In the genomic region with DNA sequence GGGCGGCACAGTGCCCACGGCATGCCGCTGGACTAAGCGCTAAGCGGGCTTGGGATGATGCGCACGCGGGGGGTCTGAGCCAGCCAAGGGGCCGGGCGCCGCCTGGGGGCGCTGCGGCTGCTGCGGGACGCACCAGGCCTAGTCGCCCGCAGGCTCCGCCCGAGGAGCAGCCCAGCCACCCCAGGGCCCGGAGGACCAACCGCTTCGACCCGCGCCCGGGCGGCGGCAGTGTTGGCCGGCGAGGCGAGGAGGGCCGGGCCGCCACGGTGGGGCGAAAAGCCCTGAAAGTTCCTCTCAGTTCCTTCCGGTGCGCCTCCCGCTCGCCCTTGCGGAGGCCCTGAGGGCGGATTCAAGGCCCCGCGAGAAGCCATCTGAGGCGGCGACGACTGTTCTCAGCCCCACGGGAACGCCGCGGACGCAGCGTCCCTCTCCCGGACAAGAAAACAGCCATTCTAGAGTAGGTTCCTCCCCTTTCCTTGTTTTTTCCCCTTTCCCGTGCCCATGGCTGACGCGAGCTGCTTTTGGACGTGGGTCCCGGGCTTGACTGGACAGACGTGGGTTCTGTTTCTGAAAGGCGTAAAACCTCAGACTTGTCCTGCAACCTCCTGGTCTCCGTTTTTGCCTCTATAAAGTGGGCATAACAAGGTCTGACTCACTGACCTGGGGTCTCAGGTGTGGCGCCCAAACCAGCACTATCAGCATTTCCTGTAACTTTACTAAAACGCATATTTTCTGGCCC, we compare ENCODE assay signal across 8 cellular contexts. TPM values are rescaled to one million over a fixed set of nuclear protein-coding genes. Genes with fewer than 3 reads are reported as not detected.
DNase-seq lines count a peak whose midpoint lies in the region; ATAC-seq and TF ChIP-seq lines count a peak whose summit lies in the region.

A gene with protein sequence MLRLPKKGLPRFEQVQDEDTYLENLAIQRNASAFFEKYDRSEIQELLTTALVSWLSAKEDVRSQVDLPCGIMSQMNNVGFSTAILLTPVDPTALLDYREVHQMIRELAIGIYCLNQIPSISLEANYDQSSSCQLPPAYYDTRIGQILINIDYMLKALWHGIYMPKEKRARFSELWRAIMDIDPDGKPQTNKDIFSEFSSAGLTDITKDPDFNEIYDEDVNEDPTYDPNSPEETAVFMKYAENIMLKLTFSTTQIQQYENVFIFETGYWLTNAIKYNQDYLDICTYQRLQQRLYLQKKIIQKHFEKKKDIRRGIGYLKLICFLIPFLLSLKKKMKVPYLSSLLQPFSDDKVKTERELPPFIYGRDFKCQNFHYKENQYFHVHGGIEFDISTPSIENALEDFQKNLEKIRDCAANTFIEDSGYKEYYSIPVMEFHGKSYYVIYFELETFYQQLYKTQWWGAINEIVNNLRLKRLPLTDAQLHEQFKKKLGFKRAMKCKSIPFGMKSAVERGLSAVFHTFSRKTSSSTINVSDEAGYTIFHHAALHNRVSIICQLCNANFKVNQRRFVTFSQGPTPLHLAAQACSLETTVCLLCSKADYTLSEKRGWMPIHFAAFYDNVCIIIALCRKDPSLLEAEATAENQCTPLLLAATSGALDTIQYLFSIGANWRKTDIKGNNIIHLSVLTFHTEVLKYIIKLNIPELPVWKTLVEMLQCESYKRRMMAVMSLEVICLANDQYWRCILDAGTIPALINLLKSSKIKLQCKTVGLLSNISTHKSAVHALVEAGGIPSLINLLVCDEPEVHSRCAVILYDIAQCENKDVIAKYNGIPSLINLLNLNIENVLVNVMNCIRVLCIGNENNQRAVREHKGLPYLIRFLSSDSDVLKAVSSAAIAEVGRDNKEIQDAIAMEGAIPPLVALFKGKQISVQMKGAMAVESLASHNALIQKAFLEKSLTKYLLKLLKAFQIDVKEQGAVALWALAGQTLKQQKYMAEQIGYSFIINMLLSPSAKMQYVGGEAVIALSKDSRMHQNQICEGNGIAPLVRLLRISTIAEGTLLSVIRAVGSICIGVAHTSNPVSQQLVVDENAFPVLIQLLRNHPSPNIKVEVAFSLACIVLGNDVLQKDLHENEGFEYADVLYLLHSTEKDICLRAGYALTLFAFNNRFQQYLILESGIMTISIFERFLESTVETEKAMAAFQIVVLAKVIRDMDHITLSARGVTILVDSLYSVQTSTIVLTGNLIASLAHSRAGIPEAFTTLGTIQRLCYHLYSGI (N-terminal part only) (plus strand): TSS at position 297 of the 739 bp plus-strand sequence. CDS start 1,821 bp downstream, outside the sequence.

- peaks cover 11% of the 10 kb centered on the region for H3K9me3 Mint-ChIP-seq in activated CD4-positive, alpha-beta T cell treated with anti-CD3 and anti-CD28 coated beads for 36 hours (ENCODE audit: low read depth)

- peak within 1 kb of the TSS; percentile 72 for H3K4me3 ChIP-seq in choroid plexus epithelial cell (ENCODE audit: low read depth, low read length)

- ATAC-seq in HG02623 (IDR thresholded peaks at IDR 0.05; ENCODE audit: unreplicated experiment) (peak; percentile 94), left colon (peak; percentile 99)
- peak; percentile 92 for ATAC-seq in activated CD4-positive, alpha-beta T cell treated with anti-CD3 and anti-CD28 coated beads for 36 hours

- peak within 1 kb of the TSS; percentile 83 for H3K4me3 Mint-ChIP-seq in activated CD4-positive, alpha-beta T cell treated with anti-CD3 and anti-CD28 coated beads for 36 hours

- peaks cover 47% of the 10 kb centered on the region for H3K36me3 Mint-ChIP-seq in activated CD4-positive, alpha-beta T cell treated with anti-CD3 and anti-CD28 coated beads for 36 hours (ENCODE audit: low read depth)

- TF ChIP-seq CTCF in GM12874 (IDR thresholded peaks at IDR 0.05; ENCODE audit: insufficient read depth, low read depth, low read length) (peak; percentile 96), choroid plexus epithelial cell (conservative IDR thresholded peaks at IDR 0.05; ENCODE audit: low read depth, low read length) (peak; percentile 60)

- no peaks in the 10 kb centered on the region for H3K27me3 Mint-ChIP-seq in activated CD4-positive, alpha-beta T cell treated with anti-CD3 and anti-CD28 coated beads for 36 hours

- CTCF ChIA-PET in activated CD4-positive, alpha-beta T cell treated with anti-CD3 and anti-CD28 coated beads for 36 hours (lab: Charles Lee): interaction anchor here (0.7 to 7.5 kb wide), 14 partner anchors 11 to 106 kb away, joined by 3 to 80 read pairs (median 6); a partner anchor contains a TSS

- peak within 1 kb of the TSS; percentile 95 for H3K27ac Mint-ChIP-seq in activated CD4-positive, alpha-beta T cell treated with anti-CD3 and anti-CD28 coated beads for 36 hours

- POLR2A ChIA-PET in activated CD4-positive, alpha-beta T cell treated with anti-CD3 and anti-CD28 coated beads for 36 hours (lab: Charles Lee): interaction anchor here (0.6 to 1.1 kb wide), 3 partner anchors 10 to 130 kb away, joined by 3 to 12 read pairs (median 7); no protein-coding TSS in a partner anchor

- peaks cover 27% of the 10 kb centered on the region for H3K4me1 Mint-ChIP-seq in activated CD4-positive, alpha-beta T cell treated with anti-CD3 and anti-CD28 coated beads for 36 hours

- DNase-seq in NCI-H1105 treated with DMSO at 0.1 percent for 48 hours (lab: John Stamatoyannopoulos, UW) (peak; percentile 67), choroid plexus epithelial cell (ENCODE audit: low read depth) (peak; percentile 93), left colon (peak; percentile 88 to 93), NCI-H82 treated with DMSO at 0.1 percent for 48 hours (lab: John Stamatoyannopoulos, UW; ENCODE audit: unreplicated experiment) (no peak)
- DNase-seq in activated CD4-positive, alpha-beta T cell treated with anti-CD3 and anti-CD28 coated beads for 36 hours: peak; percentile 87
- DNase-seq in stimulated activated CD4-positive, alpha-beta T cell treated with anti-CD3 and anti-CD28 coated beads, Interleukin-1b, Interleukin-23, amount 100 ng/mL, for 4 hours (ENCODE audit: low read depth in 2 of 2): peak; percentile 70 to 78

- intact Hi-C loops in activated CD4-positive, alpha-beta T cell treated with anti-CD3 and anti-CD28 coated beads for 36 hours (cut with DNase I, micrococcal nuclease): loop anchor here (1.0 to 2.0 kb wide), 5 partner anchors 13 to 110 kb away; a partner anchor contains a TSS
- intact Hi-C loops in left colon (cut with DNase I, micrococcal nuclease): loop anchor here in 1 of 2 donors (5.0 kb wide), 1 partner anchor 108 kb away; a partner anchor contains a TSS

RNA-seq across cellular contexts. Expression of the gene that starts here (rescaled TPM):
- 1 to 10 TPM; 2.5 to 2.7 TPM for total RNA-seq in activated CD4-positive, alpha-beta T cell treated with anti-CD3 and anti-CD28 coated beads for 36 hours
- total RNA-seq in left colon: 10 to 100 TPM in 1 of 2 donors, 1 to 10 TPM in 1; 7.6 to 10.6 TPM
